In the genomic region with DNA sequence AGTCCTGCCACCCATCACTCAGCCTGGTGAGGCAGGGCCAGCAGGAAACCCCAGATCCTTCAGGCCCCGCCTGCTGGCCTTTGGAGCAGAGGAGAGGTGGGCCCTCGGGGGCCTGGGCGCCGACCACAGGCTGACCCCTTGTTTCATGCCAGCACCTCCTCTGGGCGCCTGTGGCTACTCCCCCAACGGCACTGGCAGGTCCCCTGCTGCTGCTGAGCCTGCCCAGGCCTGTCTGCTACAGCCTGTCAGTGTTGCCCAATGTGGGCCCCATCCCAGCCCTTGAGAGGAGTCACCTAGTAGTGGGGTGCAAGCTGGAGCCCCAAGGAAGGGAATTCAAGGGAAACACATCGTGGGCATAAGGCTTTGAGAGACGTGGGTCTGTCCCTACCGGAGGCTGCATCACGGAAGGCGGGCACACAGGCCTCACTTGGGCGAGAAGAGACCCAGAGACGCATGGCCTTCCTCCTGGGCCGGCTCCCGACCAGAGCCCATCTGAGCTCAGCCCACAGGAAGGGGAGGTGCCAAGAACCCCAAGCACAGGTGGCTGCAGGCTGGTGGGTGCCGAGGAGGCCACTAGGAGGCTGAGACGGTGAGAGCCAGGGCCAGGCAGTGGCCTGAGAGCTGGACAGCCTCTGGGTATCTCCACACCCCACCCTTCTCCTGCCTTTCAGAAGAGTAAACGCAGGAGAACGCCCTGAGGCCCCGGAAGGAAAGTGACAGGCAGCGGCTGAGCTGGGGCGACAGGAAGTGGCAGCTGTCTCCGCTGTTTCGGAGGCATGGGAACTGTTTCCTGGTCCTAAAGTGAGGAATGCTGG, we compare ENCODE assay signal across 7 cellular contexts. TPM values are rescaled to one million over a fixed set of nuclear protein-coding genes. Genes with fewer than 3 reads are reported as not detected.
DNase-seq lines count a peak whose midpoint lies in the region; ATAC-seq and TF ChIP-seq lines count a peak whose summit lies in the region.

No MANE protein-coding gene starts in this region.

- H3K27ac Mint-ChIP-seq in stimulated activated naive CD8-positive, alpha-beta T cell treated with anti-CD3 and anti-CD28 coated beads, Interleukin-15, amount 100 ng/mL, for 72 hours, result peak overlapping the region; percentile 95 to 99

- peak; percentile 93 for TF ChIP-seq POLR2A in GM15510 (IDR thresholded peaks at IDR 0.05; ENCODE audit: borderline replicate concordance, extremely low read depth, insufficient read length)

- H3K9me3 ChIP-seq in mucosa of descending colon, result no peaks in the 10 kb centered on the region

- H3K9me3 Mint-ChIP-seq in stimulated activated naive CD8-positive, alpha-beta T cell treated with anti-CD3 and anti-CD28 coated beads, Interleukin-15, amount 100 ng/mL, for 72 hours, result no peaks in the 10 kb centered on the region

- H3K4me3 Mint-ChIP-seq in stimulated activated naive CD8-positive, alpha-beta T cell treated with anti-CD3 and anti-CD28 coated beads, Interleukin-15, amount 100 ng/mL, for 72 hours, result peak overlapping the region; percentile 94 to 97

- H3K4me3 ChIP-seq in mucosa of descending colon, result no peak overlapping the region

- no peaks in the 10 kb centered on the region for H3K36me3 ChIP-seq in mucosa of descending colon (ENCODE audit: low read depth)

- no peak for TF ChIP-seq CTCF in mucosa of descending colon (IDR thresholded peaks at IDR 0.05)

- DNase-seq in NCI-H2196 (lab: John Stamatoyannopoulos, UW; ENCODE audit: unreplicated experiment) (peak; percentile 78), dermis blood vessel endothelial cell (peak; percentile 72), mucosa of descending colon (peak; percentile 71 to 87 (median 84))
- DNase-seq in activated CD4-positive, CD25-positive, alpha-beta regulatory T cell treated with anti-CD3 and anti-CD28 coated beads, Interleukin-2, amount 50 U/mL, for 72 hours, result peak; percentile 72
- DNase-seq in stimulated activated naive CD8-positive, alpha-beta T cell treated with anti-CD3 and anti-CD28 coated beads, Interleukin-15, amount 100 ng/mL, for 72 hours, result peak; percentile 63 to 75

- H3K27me3 Mint-ChIP-seq in stimulated activated naive CD8-positive, alpha-beta T cell treated with anti-CD3 and anti-CD28 coated beads, Interleukin-15, amount 100 ng/mL, for 72 hours, result no peaks in the 10 kb centered on the region

- intact Hi-C loops in mucosa of descending colon (cut with DNase I, micrococcal nuclease), result no loop called here

- ATAC-seq in HG02678 (IDR thresholded peaks at IDR 0.05; ENCODE audit: unreplicated experiment) (peak; percentile 85), mucosa of descending colon (peak; percentile 87)
- peak; percentile 89 for ATAC-seq in stimulated activated naive CD8-positive, alpha-beta T cell treated with anti-CD3 and anti-CD28 coated beads, Interleukin-15, amount 100 ng/mL, for 72 hours

- H3K4me1 ChIP-seq in mucosa of descending colon (ENCODE audit: low read depth), result peaks cover 29% of the 10 kb centered on the region

- peaks cover 73% of the 10 kb centered on the region for H3K4me1 Mint-ChIP-seq in stimulated activated naive CD8-positive, alpha-beta T cell treated with anti-CD3 and anti-CD28 coated beads, Interleukin-15, amount 100 ng/mL, for 72 hours

RNA-seq across cellular contexts. Expression of gene FASN, which starts 8.1 kb away (rescaled TPM):
- total RNA-seq in dermis blood vessel endothelial cell (51.1 and 216 TPM in 2 replicates), mucosa of descending colon (100 to 1,000 TPM in 2 of 3 donors, 10 to 100 TPM in 1; 87.2 to 115 (median 102) TPM)

RNA-seq across cellular contexts. Expression of gene DUS1L, which starts 40.5 kb away (rescaled TPM):
- total RNA-seq in dermis blood vessel endothelial cell, result 72.5 and 72.7 TPM in 2 replicates
- total RNA-seq in mucosa of descending colon, result 100 to 1,000 TPM in 2 of 3 donors, 10 to 100 TPM in 1; 99.8 to 143 (median 138) TPM

RNA-seq across cellular contexts. Expression of gene GPS1, which starts 54.4 kb away (rescaled TPM):
- 84.2 and 112 TPM in 2 replicates for total RNA-seq in dermis blood vessel endothelial cell
- total RNA-seq in mucosa of descending colon, result 10 to 100 TPM; 73.6 to 81.6 (median 80.4) TPM

RNA-seq across cellular contexts. Expression of gene RFNG, which starts 54.5 kb away (rescaled TPM):
- 22.6 and 34.9 TPM in 2 replicates for total RNA-seq in dermis blood vessel endothelial cell
- total RNA-seq in mucosa of descending colon, result 10 to 100 TPM; 30.7 to 37.9 (median 30.9) TPM
